Comparison of ENCODE assay signal across 8 cellular contexts in genomic region chr19:52527134-52527953, GRCh38. TPM values are rescaled to one million over a fixed set of nuclear protein-coding genes. Genes with fewer than 3 reads are reported as not detected.
DNase-seq lines count a peak whose midpoint lies in the region; ATAC-seq and TF ChIP-seq lines count a peak whose summit lies in the region.

ZNF808 (plus strand) TSS chr19:52527668; CDS start chr19:52543285, 15,617 bp downstream.

- TF ChIP-seq CTCF in GM12873 (IDR thresholded peaks at IDR 0.05; ENCODE audit: insufficient read depth, low read depth, low read length, missing control alignments) (peak; percentile 74), adrenal gland (IDR thresholded peaks at IDR 0.05) (peak; percentile 54 to 83 (median 76)), heart right ventricle (IDR thresholded peaks at IDR 0.05) (peak; percentile 44 to 80 (median 62)), upper lobe of left lung (IDR thresholded peaks at IDR 0.05) (peak; percentile 33 to 86 (median 83))

- peaks cover 0 to 6% (median under 1%) of the 10 kb centered on the region in 3 donors for H3K9me3 Mint-ChIP-seq in T-cell

- H3K4me1 ChIP-seq in adrenal gland (replicated peaks in 1 of 2), result peaks cover 12 to 13% of the 10 kb centered on the region in 2 donors
- peaks cover 3 to 28% (median 17%) of the 10 kb centered on the region in 9 donors for H3K4me1 ChIP-seq in heart right ventricle
- peaks cover 10 to 18% (median 13%) of the 10 kb centered on the region in 4 donors for H3K4me1 ChIP-seq in upper lobe of left lung

- intact Hi-C loops in adrenal gland (cut with DNase I), result no loop called here
- intact Hi-C loops in heart right ventricle (cut with DNase I), result loop anchor here in 4 of 10 donors (1.0 to 10.0 kb wide), 5 partner anchors 40 to 208 kb away; partner anchors contain the start of genes ZNF701 (in 3 of the 4) and ZNF611 (in 1 of the 4)
- intact Hi-C loops in posterior vena cava (cut with DNase I), result no loop called here

- H3K4me3 Mint-ChIP-seq in T-cell, result peak within 1 kb of the TSS; percentile 95 to 98 (median 97)

- TF ChIP-seq EP300 in upper lobe of left lung (IDR thresholded peaks at IDR 0.05), result no peak

- CTCF ChIA-PET in T-cell (lab: Charles Lee), result no interaction called here

- H3K9me3 ChIP-seq in adrenal gland (replicated peaks in 1 of 3) (no peaks in the 10 kb centered on the region), heart right ventricle (peaks cover 0 to 41% (median 0%) of the 10 kb centered on the region in 11 donors), upper lobe of left lung (peaks cover 0 to 10% (median 4%) of the 10 kb centered on the region in 4 donors)

- TF ChIP-seq POLR2A in adrenal gland (IDR thresholded peaks at IDR 0.05) (peak; percentile 27 to 69), upper lobe of left lung (IDR thresholded peaks at IDR 0.05) (peak in 2 of 4 donors; percentile 61 to 62)

- H3K4me3 ChIP-seq in adrenal gland (peak within 1 kb of the TSS in 3 of 4 donors; percentile 68 to 92 (median 73)), heart right ventricle (peak within 1 kb of the TSS; percentile 52 to 94 (median 78)), upper lobe of left lung (peak within 1 kb of the TSS; percentile 76 to 81 (median 77))

- POLR2A ChIA-PET in T-cell (lab: Charles Lee), result interaction anchor here (0.6 to 0.7 kb wide), 2 partner anchors 219 to 261 kb away, joined by 5 to 7 read pairs; no protein-coding TSS in a partner anchor

- no peaks in the 10 kb centered on the region for H3K36me3 ChIP-seq in adrenal gland (replicated peaks in 1 of 2)
- H3K36me3 ChIP-seq in heart right ventricle, result peaks cover 0 to 6% (median 0%) of the 10 kb centered on the region in 9 donors
- peaks cover 0 to under 1% (median 0%) of the 10 kb centered on the region in 4 donors for H3K36me3 ChIP-seq in upper lobe of left lung

- H3K27ac Mint-ChIP-seq in T-cell, result peak within 1 kb of the TSS; percentile 97 to 99

- H3K27ac ChIP-seq in adrenal gland, result peak within 1 kb of the TSS; percentile 72 to 96 (median 90)
- peak within 1 kb of the TSS; percentile 81 to 99 (median 96) for H3K27ac ChIP-seq in heart right ventricle
- peak within 1 kb of the TSS; percentile 88 to 95 (median 89) for H3K27ac ChIP-seq in upper lobe of left lung

- H3K4me1 Mint-ChIP-seq in T-cell, result peaks cover 27 to 38% (median 37%) of the 10 kb centered on the region in 3 donors

- ATAC-seq in HG02678 (IDR thresholded peaks at IDR 0.05; ENCODE audit: unreplicated experiment), result peak; percentile 86
- peak; percentile 93 to 97 (median 96) for ATAC-seq in T-cell (replicated peaks in 1 of 4)
- ATAC-seq in heart right ventricle, result peak; percentile 97 to 99 (median 98)
- peak; percentile 99 for ATAC-seq in upper lobe of left lung (ENCODE audit: low FRiP score in 2 of 2)

- WGBS in adrenal gland, 4 donors, result 0 to 1% (median 0%) methylated on average over 16 to 54 of the region's 54 CpGs
- 1% methylated on average over 54 of the region's 54 CpGs for WGBS in heart right ventricle, 2 donors
- 0 to 1% methylated on average over 15 to 44 of the region's 54 CpGs for WGBS in upper lobe of left lung, 2 donors

- DNase-seq in NCI-H1105 treated with DMSO at 0.1 percent for 48 hours (lab: John Stamatoyannopoulos, UW) (peak; percentile 88), T-cell (peak; percentile 87 to 99 (median 96)), adrenal gland (peak; percentile 96 to 98 (median 98)), heart right ventricle (peak; percentile 97 to 99), posterior vena cava (ENCODE audit: low spot score) (peak; percentile 99), upper lobe of left lung (peak; percentile 95 to 100)

- H3K27me3 Mint-ChIP-seq in T-cell, result no peaks in the 10 kb centered on the region

- no peaks in the 10 kb centered on the region for H3K27me3 ChIP-seq in adrenal gland
- H3K27me3 ChIP-seq in heart right ventricle, result no peaks in the 10 kb centered on the region
- no peaks in the 10 kb centered on the region for H3K27me3 ChIP-seq in upper lobe of left lung

- peaks cover 6% of the 10 kb centered on the region for H3K36me3 Mint-ChIP-seq in T-cell

RNA-seq across cellular contexts. Expression of gene ZNF808, which starts in this region (rescaled TPM):
- 10 to 100 TPM; 26.5 to 46.7 (median 41.3) TPM for total RNA-seq in T-cell
- 10 to 100 TPM in 6 of 8 donors, 1 to 10 TPM in 2; 7.6 to 28.8 (median 14.7) TPM for total RNA-seq in adrenal gland
- polyA plus RNA-seq in adrenal gland, result 1 to 10 TPM; 1.6 to 7.2 (median 6.0) TPM
- 10 to 100 TPM; 18.0 to 44.0 (median 32.9) TPM for total RNA-seq in heart right ventricle
- 1 to 10 TPM; 1.8 to 8.6 TPM for polyA plus RNA-seq in heart right ventricle
- 10 to 100 TPM; 17.4 to 17.8 TPM for total RNA-seq in posterior vena cava
- 10 to 100 TPM; 12.6 to 63.9 (median 25.3) TPM for total RNA-seq in upper lobe of left lung

Comparison
In these comparisons a context has a peak if more than half of its experiments do, and no peak if none do; other contexts are left out.
1. Peak in every context shown above with its lines: DNase-seq, ATAC-seq, H3K4me3 ChIP-seq and H3K27ac ChIP-seq.